13 cellular contexts compared by ENCODE assay signal in the genomic region with DNA sequence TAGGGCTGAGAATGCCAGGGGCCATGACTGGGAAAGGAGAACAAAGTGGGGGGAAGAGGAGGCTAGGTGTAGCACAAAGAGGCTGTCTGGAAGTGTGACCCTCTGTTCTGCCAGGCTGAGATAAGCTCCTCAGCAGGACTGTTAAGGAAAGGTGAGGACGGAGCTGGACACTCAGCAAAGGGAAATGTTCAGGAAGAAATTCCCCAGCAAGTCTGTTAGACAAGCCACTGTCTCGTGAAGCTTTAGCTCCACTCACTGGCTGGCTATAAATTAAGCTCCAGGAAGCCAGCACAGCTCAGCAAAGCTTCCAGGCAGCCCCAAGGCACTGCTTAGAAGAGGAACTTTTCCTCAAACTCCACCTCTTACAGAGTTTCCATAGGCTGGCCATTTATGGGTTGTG.
A peak's percentile ranks its signal among the peaks of the same experiment; 100 is the strongest.
DNase-seq lines count a peak whose midpoint lies in the region; ATAC-seq and TF ChIP-seq lines count a peak whose summit lies in the region.
"Had no signal": no experiment of that assay in that cellular context is flagged by ENCODE, and none has a peak within 500 bp of the region (broad histone marks: within the 10 kb centered on the region; RNA-seq: fewer than 3 reads in every experiment).

No MANE protein-coding gene starts in this region.

- no peaks in the 10 kb centered on the region for H3K27me3 ChIP-seq in SK-N-SH (ENCODE audit: insufficient read depth)
- H3K27me3 ChIP-seq: upper lobe of left lung had no signal

- DNase-seq in SK-N-SH (peak; percentile 34), NCI-H1105 (lab: John Stamatoyannopoulos, UW) (peak; percentile 19), endothelial cell (ENCODE audit: low spot score) (peak; percentile 15), retina (peak; percentile 34), GM19240 (ENCODE audit: insufficient read length, low spot score) (no peak), NCI-H2081 (lab: John Stamatoyannopoulos, UW) (no peak), coronary artery (ENCODE audit: low spot score) (no peak)
- DNase-seq: activated T-cell treated with anti-CD3 and anti-CD28 coated beads for 4 hours, aorta, NCI-H2171, upper lobe of left lung had no signal

- 0% methylated on average over 1 of the region's 2 CpGs for WGBS in SK-N-SH (ENCODE audit: low lambda C conversion rate)

- no peaks in the 10 kb centered on the region for H4K20me1 ChIP-seq in SK-N-SH (ENCODE audit: insufficient read depth)

- no peak overlapping the region for H2AFZ ChIP-seq in SK-N-SH (ENCODE audit: low read depth)

- TF ChIP-seq EP300 in SK-N-SH (IDR thresholded peaks at IDR 0.05; ENCODE audit: borderline replicate concordance in 1 of 2, low read depth in 1 of 2, low read length in 1 of 2): no peak

- H3F3A ChIP-seq in SK-N-SH (replicated peaks; ENCODE audit: insufficient read depth): no peaks in the 10 kb centered on the region

- peaks cover 0 to 4% of the 10 kb centered on the region in 2 experiments; a peak in 1 of 4 replicates for H3K4me1 ChIP-seq in SK-N-SH (ENCODE audit: control insufficient read depth in 1 of 2, insufficient read depth in 2 of 2, low read depth in 1 of 2, low read length in 1 of 2)
- H3K4me1 ChIP-seq: upper lobe of left lung had no signal

- ATAC-seq in SK-N-SH treated with all-trans-retinoic acid at 6 μM for 48 hours: no peak

- H3K9me3 Mint-ChIP-seq in endothelial cell (ENCODE audit: unreplicated experiment): no peaks in the 10 kb centered on the region

- H3K27ac Mint-ChIP-seq in endothelial cell (ENCODE audit: unreplicated experiment): no peak overlapping the region

- no peaks in the 10 kb centered on the region for H3K36me3 ChIP-seq in SK-N-SH (replicated peaks in 1 of 2; ENCODE audit: control insufficient read depth in 1 of 2, insufficient read depth in 2 of 2, low read length in 1 of 2)
- H3K36me3 ChIP-seq: upper lobe of left lung had no signal

- TF ChIP-seq RAD21 in SK-N-SH (IDR thresholded peaks at IDR 0.05; ENCODE audit: low read length): peak; percentile 80

- CTCF ChIA-PET in SK-N-SH (lab: Yijun Ruan, JAX): interaction anchor here (0.6 to 2.3 kb wide), 18 partner anchors 8 to 1680 kb away, joined by 3 to 17 read pairs (median 4); no protein-coding TSS in a partner anchor

- H3K4me2 ChIP-seq in SK-N-SH: no peak overlapping the region

- H3K4me1 Mint-ChIP-seq in endothelial cell (ENCODE audit: unreplicated experiment): no peaks in the 10 kb centered on the region

- no peaks in the 10 kb centered on the region for H3K79me2 ChIP-seq in SK-N-SH (ENCODE audit: insufficient read depth)

- no peaks in the 10 kb centered on the region for H3K9me3 ChIP-seq in SK-N-SH
- H3K9me3 ChIP-seq: upper lobe of left lung had no signal

- H3K27ac ChIP-seq in SK-N-SH (ENCODE audit: low read depth in 2 of 2, low read length in 1 of 2) (no peak overlapping the region), coronary artery (no peak overlapping the region)
- H3K27ac ChIP-seq: skin epidermis, upper lobe of left lung had no signal

- H3K27me3 Mint-ChIP-seq in endothelial cell (ENCODE audit: unreplicated experiment): no peaks in the 10 kb centered on the region

- no peaks in the 10 kb centered on the region for H3K9me2 ChIP-seq in SK-N-SH

- TF ChIP-seq CTCF in SK-N-SH (IDR thresholded peaks at IDR 0.05) (no peak), endothelial cell (IDR thresholded peaks at IDR 0.05; ENCODE audit: unreplicated experiment) (no peak), coronary artery (IDR thresholded peaks at IDR 0.05) (no peak)

- no peak overlapping the region for H3K4me3 ChIP-seq in SK-N-SH (ENCODE audit: low read depth in 2 of 2, low read length in 1 of 2)
- H3K4me3 ChIP-seq in coronary artery: no peak overlapping the region
- H3K4me3 ChIP-seq: skin epidermis, upper lobe of left lung had no signal

- POLR2A ChIA-PET in SK-N-SH (lab: Yijun Ruan, JAX): interaction anchor here (0.7 kb wide), 1 partner anchor 606 kb away, joined by 3 read pairs; no protein-coding TSS in a partner anchor

- H3K9ac ChIP-seq in SK-N-SH: no peak overlapping the region

- peaks cover 8% of the 10 kb centered on the region for H3K36me3 Mint-ChIP-seq in endothelial cell (ENCODE audit: low read depth, unreplicated experiment)

- no peak overlapping the region for H3K4me3 Mint-ChIP-seq in endothelial cell (ENCODE audit: unreplicated experiment)

TF ChIP-seq in SK-N-SH, 30 proteins besides CTCF, POLR2A, EP300 and RAD21:
- TF ChIP-seq SMC3 (IDR thresholded peaks at IDR 0.05; ENCODE audit: low read depth, low read length) (peak; percentile 38; the same call in 1 of the 2 replicates), MAX (IDR thresholded peaks at IDR 0.05; ENCODE audit: low read depth) (no peak), IRF3 (IDR thresholded peaks at IDR 0.05; ENCODE audit: low read depth, low read length) (no peak)

TF ChIP-seq in SK-N-SH treated with all-trans-retinoic acid at 6 μM for 48 hours, 23 proteins besides CTCF, POLR2A, EP300 and RAD21:
- TF ChIP-seq OSR1 (CRISPR knock-in tag; IDR thresholded peaks at IDR 0.05) (no peak), ISL1 (CRISPR knock-in tag; IDR thresholded peaks at IDR 0.05) (no peak), ZFP3 (CRISPR knock-in tag; IDR thresholded peaks at IDR 0.05) (no peak), ZFP30 (CRISPR knock-in tag; IDR thresholded peaks at IDR 0.05) (no peak), ZC3H10 (CRISPR knock-in tag; IDR thresholded peaks at IDR 0.05) (no peak), ARNTL (CRISPR knock-in tag; IDR thresholded peaks at IDR 0.05; ENCODE audit: borderline replicate concordance, low read depth) (no peak), PPARA (CRISPR knock-in tag; IDR thresholded peaks at IDR 0.05; ENCODE audit: borderline replicate concordance) (no peak), ZNF8 (CRISPR knock-in tag; IDR thresholded peaks at IDR 0.05) (no peak), RARB (CRISPR knock-in tag; IDR thresholded peaks at IDR 0.05) (no peak), TCF4 (CRISPR knock-in tag; IDR thresholded peaks at IDR 0.05; ENCODE audit: borderline replicate concordance) (no peak), TOX (CRISPR knock-in tag; IDR thresholded peaks at IDR 0.05; ENCODE audit: borderline replicate concordance) (no peak), CSDC2 (CRISPR knock-in tag; IDR thresholded peaks at IDR 0.05) (no peak), GLIS3 (CRISPR knock-in tag; IDR thresholded peaks at IDR 0.05) (no peak), SNAI2 (CRISPR knock-in tag; IDR thresholded peaks at IDR 0.05) (no peak), ESRRG (CRISPR knock-in tag; IDR thresholded peaks at IDR 0.05) (no peak), ZNF565 (CRISPR knock-in tag; conservative IDR thresholded peaks at IDR 0.05; ENCODE audit: low read depth) (no peak)
- TF ChIP-seq, protein P1, sequence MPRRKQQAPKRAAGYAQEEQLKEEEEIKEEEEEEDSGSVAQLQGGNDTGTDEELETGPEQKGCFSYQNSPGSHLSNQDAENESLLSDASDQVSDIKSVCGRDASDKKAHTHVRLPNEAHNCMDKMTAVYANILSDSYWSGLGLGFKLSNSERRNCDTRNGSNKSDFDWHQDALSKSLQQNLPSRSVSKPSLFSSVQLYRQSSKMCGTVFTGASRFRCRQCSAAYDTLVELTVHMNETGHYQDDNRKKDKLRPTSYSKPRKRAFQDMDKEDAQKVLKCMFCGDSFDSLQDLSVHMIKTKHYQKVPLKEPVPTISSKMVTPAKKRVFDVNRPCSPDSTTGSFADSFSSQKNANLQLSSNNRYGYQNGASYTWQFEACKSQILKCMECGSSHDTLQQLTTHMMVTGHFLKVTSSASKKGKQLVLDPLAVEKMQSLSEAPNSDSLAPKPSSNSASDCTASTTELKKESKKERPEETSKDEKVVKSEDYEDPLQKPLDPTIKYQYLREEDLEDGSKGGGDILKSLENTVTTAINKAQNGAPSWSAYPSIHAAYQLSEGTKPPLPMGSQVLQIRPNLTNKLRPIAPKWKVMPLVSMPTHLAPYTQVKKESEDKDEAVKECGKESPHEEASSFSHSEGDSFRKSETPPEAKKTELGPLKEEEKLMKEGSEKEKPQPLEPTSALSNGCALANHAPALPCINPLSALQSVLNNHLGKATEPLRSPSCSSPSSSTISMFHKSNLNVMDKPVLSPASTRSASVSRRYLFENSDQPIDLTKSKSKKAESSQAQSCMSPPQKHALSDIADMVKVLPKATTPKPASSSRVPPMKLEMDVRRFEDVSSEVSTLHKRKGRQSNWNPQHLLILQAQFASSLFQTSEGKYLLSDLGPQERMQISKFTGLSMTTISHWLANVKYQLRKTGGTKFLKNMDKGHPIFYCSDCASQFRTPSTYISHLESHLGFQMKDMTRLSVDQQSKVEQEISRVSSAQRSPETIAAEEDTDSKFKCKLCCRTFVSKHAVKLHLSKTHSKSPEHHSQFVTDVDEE (CRISPR knock-in tag; IDR thresholded peaks at IDR 0.05): no peak
- TF ChIP-seq, protein P2, sequence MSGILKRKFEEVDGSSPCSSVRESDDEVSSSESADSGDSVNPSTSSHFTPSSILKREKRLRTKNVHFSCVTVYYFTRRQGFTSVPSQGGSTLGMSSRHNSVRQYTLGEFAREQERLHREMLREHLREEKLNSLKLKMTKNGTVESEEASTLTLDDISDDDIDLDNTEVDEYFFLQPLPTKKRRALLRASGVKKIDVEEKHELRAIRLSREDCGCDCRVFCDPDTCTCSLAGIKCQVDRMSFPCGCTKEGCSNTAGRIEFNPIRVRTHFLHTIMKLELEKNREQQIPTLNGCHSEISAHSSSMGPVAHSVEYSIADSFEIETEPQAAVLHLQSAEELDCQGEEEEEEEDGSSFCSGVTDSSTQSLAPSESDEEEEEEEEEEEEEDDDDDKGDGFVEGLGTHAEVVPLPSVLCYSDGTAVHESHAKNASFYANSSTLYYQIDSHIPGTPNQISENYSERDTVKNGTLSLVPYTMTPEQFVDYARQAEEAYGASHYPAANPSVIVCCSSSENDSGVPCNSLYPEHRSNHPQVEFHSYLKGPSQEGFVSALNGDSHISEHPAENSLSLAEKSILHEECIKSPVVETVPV (CRISPR knock-in tag; IDR thresholded peaks at IDR 0.05): no peak
- TF ChIP-seq, protein P3, sequence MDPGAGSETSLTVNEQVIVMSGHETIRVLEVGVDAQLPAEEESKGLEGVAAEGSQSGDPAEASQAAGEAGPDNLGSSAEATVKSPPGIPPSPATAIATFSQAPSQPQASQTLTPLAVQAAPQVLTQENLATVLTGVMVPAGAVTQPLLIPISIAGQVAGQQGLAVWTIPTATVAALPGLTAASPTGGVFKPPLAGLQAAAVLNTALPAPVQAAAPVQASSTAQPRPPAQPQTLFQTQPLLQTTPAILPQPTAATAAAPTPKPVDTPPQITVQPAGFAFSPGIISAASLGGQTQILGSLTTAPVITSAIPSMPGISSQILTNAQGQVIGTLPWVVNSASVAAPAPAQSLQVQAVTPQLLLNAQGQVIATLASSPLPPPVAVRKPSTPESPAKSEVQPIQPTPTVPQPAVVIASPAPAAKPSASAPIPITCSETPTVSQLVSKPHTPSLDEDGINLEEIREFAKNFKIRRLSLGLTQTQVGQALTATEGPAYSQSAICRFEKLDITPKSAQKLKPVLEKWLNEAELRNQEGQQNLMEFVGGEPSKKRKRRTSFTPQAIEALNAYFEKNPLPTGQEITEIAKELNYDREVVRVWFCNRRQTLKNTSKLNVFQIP (CRISPR knock-in tag; IDR thresholded peaks at IDR 0.05; ENCODE audit: borderline replicate concordance, low read depth): no peak

Comparison
In these comparisons a context has a peak if more than half of its experiments do, and no peak if none do; other contexts are left out.
1. DNase-seq: peak in SK-N-SH (single experiment), NCI-H1105 (single experiment), endothelial cell (single experiment) and retina (single experiment); none in GM19240 (single experiment), NCI-H2081 (0 of 2) and coronary artery (single experiment).